9 cellular contexts compared by ENCODE assay signal in the genomic region with DNA sequence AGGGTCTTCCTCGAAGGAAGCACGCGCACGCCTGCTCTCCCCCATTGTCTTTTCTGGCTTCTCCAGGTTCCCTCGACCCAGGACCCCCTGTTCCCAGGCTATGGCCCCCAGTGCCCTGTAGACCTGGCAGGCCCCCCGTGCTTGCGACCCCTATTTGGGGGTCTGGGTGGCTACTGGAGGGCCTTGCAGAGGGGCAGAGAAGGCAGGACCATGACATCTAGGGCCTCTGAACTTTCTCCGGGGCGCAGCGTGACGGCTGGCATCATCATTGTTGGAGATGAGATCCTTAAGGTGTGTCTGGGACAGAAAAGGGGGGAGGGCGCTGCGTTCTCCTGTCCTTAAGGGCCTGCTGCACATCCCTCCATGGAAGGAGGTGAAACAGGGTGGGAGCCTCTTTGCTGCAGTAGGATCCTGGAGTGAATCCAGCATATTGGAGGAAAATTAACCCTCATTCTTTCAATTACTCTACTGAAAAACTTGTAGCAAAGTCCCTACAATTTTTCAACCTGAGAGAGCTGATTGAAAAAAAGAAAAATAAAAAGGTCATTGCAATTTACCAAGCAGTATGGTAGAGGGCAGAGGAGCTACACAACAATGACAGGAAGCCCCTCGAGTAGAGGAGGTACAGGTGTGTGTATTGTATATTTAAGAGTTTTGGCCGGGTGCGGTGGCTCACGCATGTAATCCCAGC. TPM values are rescaled to one million over a fixed set of nuclear protein-coding genes. Genes with fewer than 3 reads are reported as not detected.
DNase-seq lines count a peak whose midpoint lies in the region; ATAC-seq, FAIRE-seq and TF ChIP-seq lines count a peak whose summit lies in the region.
"Had no signal": no experiment of that assay in that cellular context is flagged by ENCODE, and none has a peak within 500 bp of the region (broad histone marks: within the 10 kb centered on the region; RNA-seq: fewer than 3 reads in every experiment).

No MANE protein-coding gene starts in this region.

- H3K4me3 ChIP-seq in heart left ventricle (peak overlapping the region; percentile 43 to 87 (median 71)), K562 (peak overlapping the region; percentile 60), lung (peak overlapping the region; percentile 82), uterus (peak overlapping the region; percentile 62 to 80)

- H3K4me1 ChIP-seq in heart left ventricle (peaks cover 3 to 28% (median 14%) of the 10 kb centered on the region in 12 donors), K562 (replicated peaks in 1 of 2; ENCODE audit: control insufficient read depth in 2 of 2, insufficient read depth in 2 of 2, low read length in 2 of 2) (peaks cover 5 to 34% of the 10 kb centered on the region in 2 experiments; a peak in 4 of 5 replicates), lung (ENCODE audit: control insufficient read depth in 2 of 2, insufficient read depth in 2 of 2, low read length in 2 of 2) (peaks cover 6 to 10% of the 10 kb centered on the region in 2 donors), uterus (peaks cover 0 to 10% of the 10 kb centered on the region in 2 donors)

- no peak overlapping the region for H2AFZ ChIP-seq in K562 (ENCODE audit: low read depth, low read length)

- H3K27ac ChIP-seq in heart left ventricle (peak overlapping the region in 10 of 12 donors; percentile 48 to 82 (median 74)), K562 (ENCODE audit: extremely low read depth, low read depth, low read length) (peak overlapping the region; percentile 74), lung (ENCODE audit: low read depth in 1 of 2, low read length in 1 of 2) (peak overlapping the region; percentile 62 to 76), uterus (peak overlapping the region; percentile 75 to 77)

- DNase-seq in heart left ventricle = no peak
- no peak for DNase-seq in left cardiac atrium
- DNase-seq in K562 (ENCODE audit: extremely low read depth in 1 of 4, low spot score in 3 of 4) = peak in 1 of 4 experiments; percentile 45
- DNase-seq in lung (ENCODE audit: low spot score) = no peak
- DNase-seq in uterus = no peak
- DNase-seq in G401 (ENCODE audit: low spot score) = no peak
- DNase-seq in stimulated activated CD8-positive, alpha-beta memory T cell treated with anti-CD3 and anti-CD28 coated beads, Interleukin-4, amount 100 ng/mL, for 48 hours = no peak
- DNase-seq in ecto neural progenitor cell (ENCODE audit: low spot score) = no peak

- TF ChIP-seq EP300 in K562 (IDR thresholded peaks at IDR 0.05; ENCODE audit: low read length) = no peak

- CTCF ChIA-PET in K562 (lab: Yijun Ruan, JAX; ENCODE audit: low intra/inter-chr PET ratio) = interaction anchor here (1.1 kb wide), 1 partner anchor 34 kb away, joined by 3 read pairs; no protein-coding TSS in a partner anchor

- H3K9me1 ChIP-seq in K562 (ENCODE audit: control insufficient read depth, insufficient read depth, low read length) = no peaks in the 10 kb centered on the region

- BruUV-seq in K562 (replicated peaks; lab: Mats Ljungman, UMichigan) = no TSS peak

- 15 to 20% (median 17%) methylated on average over 12 to 17 of the region's 17 CpGs for WGBS in heart left ventricle, 4 donors
- WGBS in K562 (ENCODE audit: insufficient coverage, low coverage, missing lambda C conversion rate) = 0% methylated on average over 17 of the region's 17 CpGs
- 17 to 20% methylated on average over 17 of the region's 17 CpGs for WGBS in lung, 2 donors

- in situ Hi-C loops in K562 (cut with MboI) (no loop called here), G401 (cut with HindIII; ENCODE audit: low sequenced_read_pairs) (no loop called here)

- peaks cover 76% of the 10 kb centered on the region for H3K79me2 ChIP-seq in K562 (ENCODE audit: control insufficient read depth, insufficient read depth, low read length)

- peak overlapping the region; percentile 83 to 93 for H3K9ac ChIP-seq in K562 (ENCODE audit: insufficient read depth in 1 of 2, low read depth in 2 of 2, low read length in 2 of 2)

- no peaks in the 10 kb centered on the region for H3K9me3 ChIP-seq in heart left ventricle
- no peaks in the 10 kb centered on the region for H3K9me3 ChIP-seq in K562 (replicated peaks; ENCODE audit: control insufficient read depth, insufficient read depth, low read depth, low read length)
- H3K9me3 ChIP-seq in lung (ENCODE audit: control insufficient read depth in 2 of 2, insufficient read depth in 1 of 2, low read length in 1 of 2) = no peaks in the 10 kb centered on the region
- no peaks in the 10 kb centered on the region for H3K9me3 ChIP-seq in uterus

- ATAC-seq in heart left ventricle (no peak), left cardiac atrium (no peak), K562 (peak; percentile 24), lung (ENCODE audit: insufficient read depth, low FRiP score) (no peak)

- TF ChIP-seq POLR2A in heart left ventricle (IDR thresholded peaks at IDR 0.05) = no peak
- TF ChIP-seq POLR2A in K562 (conservative IDR thresholded peaks at IDR 0.05) = no peak
- no peak for TF ChIP-seq POLR2A in uterus (IDR thresholded peaks at IDR 0.05)

- intact Hi-C loops in heart left ventricle (cut with DNase I) (loop anchor here in 3 of 10 donors (1.0 to 2.0 kb wide), 3 partner anchors 10 to 17 kb away; partner anchors contain the start of gene CKS1B (in 1 of the 3)), left cardiac atrium (cut with DNase I) (no loop called here), K562 (cut with micrococcal nuclease) (no loop called here), uterus (cut with DNase I; ENCODE audit: low total_unique reads) (no loop called here)

- H4K20me1 ChIP-seq in K562 (replicated peaks; ENCODE audit: control insufficient read depth, insufficient read depth, low read length) = no peaks in the 10 kb centered on the region; the same call in 1 of the 2 replicates

- no peak for FAIRE-seq in K562 (lab: Jason Lieb, UNC)

- H3K36me3 ChIP-seq in heart left ventricle = peaks cover 0 to 32% (median 22%) of the 10 kb centered on the region in 9 donors
- peaks cover 46% of the 10 kb centered on the region for H3K36me3 ChIP-seq in K562 (ENCODE audit: control insufficient read depth, insufficient read depth, low read length)
- peaks cover 0 to 19% of the 10 kb centered on the region in 2 donors for H3K36me3 ChIP-seq in lung (ENCODE audit: control insufficient read depth in 2 of 2, insufficient read depth in 2 of 2, low read length in 2 of 2)
- H3K36me3 ChIP-seq in uterus = no peaks in the 10 kb centered on the region

- H3K27me3 ChIP-seq in heart left ventricle (no peaks in the 10 kb centered on the region), K562 (ENCODE audit: control insufficient read depth in 2 of 2, insufficient read depth in 2 of 2, low read length in 2 of 2) (no peaks in the 10 kb centered on the region), lung (ENCODE audit: control insufficient read depth, insufficient read depth) (no peaks in the 10 kb centered on the region), uterus (no peaks in the 10 kb centered on the region)

- 0 out of 4 replicates have a peak, but pooled peaks of 1 of the 2 experiments have one; percentile 9 for TF ChIP-seq RAD21 in K562 (CRISPR knock-in tag; conservative IDR thresholded peaks at IDR 0.05 in 1 of 2, IDR thresholded peaks at IDR 0.05 in 1 of 2)

- peak overlapping the region; percentile 85 for H3K4me2 ChIP-seq in K562 (ENCODE audit: insufficient read depth, low read length)

- POLR2A ChIA-PET in K562 (lab: Yijun Ruan, JAX) = interaction anchor here (0.5 to 4.7 kb wide), 10 partner anchors 12 to 1607 kb away, joined by 3 to 80 read pairs (median 4); partner anchors contain the start of genes CKS1B, LENEP, PBXIP1 and SHC1

- TF ChIP-seq CTCF in heart left ventricle (IDR thresholded peaks at IDR 0.05) (no peak), K562 (IDR thresholded peaks at IDR 0.05 in 2 of 3, conservative IDR thresholded peaks at IDR 0.05 in 1 of 3; ENCODE audit: insufficient read depth in 2 of 3, low read depth in 1 of 3, low read length in 3 of 3) (peak in 1 of 3 experiments; percentile 25; a peak in 2 of 6 replicates), lung (IDR thresholded peaks at IDR 0.05; ENCODE audit: control extremely low read depth, extremely low read depth) (no peak), uterus (IDR thresholded peaks at IDR 0.05) (no peak)

RNA-seq across cellular contexts. Expression of gene FLAD1, which starts 0.8 kb away (rescaled TPM):
- total RNA-seq in heart left ventricle (10 to 100 TPM; 19.4 to 35.0 (median 27.4) TPM), left cardiac atrium (10 to 100 TPM; 25.9 to 30.8 TPM), K562 (2014; rRNA removed) (67.0 and 87.6 TPM in 2 replicates), K562 (2014; rRNA removed; fragmentation: Illumina TruSeq; extraction: Trizol) (41.3 and 56.1 TPM in 2 replicates), K562 (2015; rRNA removed; fragmentation: Illumina TruSeq; extraction: Trizol) (65.8 and 68.6 TPM in 2 replicates), K562 (2021) (74.4 and 79.8 TPM in 2 replicates), lung (10 to 100 TPM; 10.9 to 37.0 TPM), uterus (10 to 100 TPM; 12.6 to 33.8 (median 20.7) TPM)
- polyA plus RNA-seq in heart left ventricle (10 to 100 TPM; 22.3 to 50.7 TPM), K562 (2011; rRNA removed) (61.2 and 75.6 TPM in 2 replicates), K562 (2014; fragmentation: Illumina TruSeq; extraction: Trizol) (78.8 and 82.3 TPM in 2 replicates), K562 (2014; fragmentation: Nextera tagmentation; extraction: Ambion mirVana) (10 to 100 TPM; 24.9 to 46.7 TPM), K562 (2014; rRNA removed) (85.8 and 98.9 TPM in 2 replicates), lung (10 to 100 TPM; 29.3 to 31.9 TPM)
- 46.3 and 135 TPM in 2 replicates for total RNA-seq in K562 (2011; cell fraction: chromatin; rRNA removed; ENCODE audit: low replicate concordance)
- 130 and 141 TPM in 2 replicates for total RNA-seq in K562 (2011; cell fraction: nucleolus; rRNA removed)
- 76.0 and 76.6 TPM in 2 replicates for total RNA-seq in K562 (2011; cell fraction: nucleoplasm; rRNA removed)
- 82.9 and 126 TPM in 2 replicates for polyA plus RNA-seq in K562 (2011; cell fraction: cytosol; rRNA removed)
- polyA plus RNA-seq in K562 (2011; cell fraction: nucleus; rRNA removed) = 209 and 292 TPM in 2 replicates
- polyA plus RNA-seq in K562 (2012) = 54.0 and 57.9 TPM in 2 replicates
- polyA minus RNA-seq in K562 (2011; rRNA and poly(A)+ RNA removed) = 50.8 and 69.7 TPM in 2 replicates
- 40.4 and 52.6 TPM in 2 replicates for polyA minus RNA-seq in K562 (2011; cell fraction: cytosol; rRNA and poly(A)+ RNA removed)
- 49.7 and 53.7 TPM in 2 replicates for polyA minus RNA-seq in K562 (2011; cell fraction: nucleus; rRNA and poly(A)+ RNA removed)
- 39.9 and 49.4 TPM in 2 replicates for total RNA-seq in G401 (2014; rRNA removed; shearing (Covaris generic))

RNA-seq across cellular contexts. Expression of gene CKS1B, which starts 9.4 kb away (rescaled TPM):
- total RNA-seq in heart left ventricle (10 to 100 TPM; 11.0 to 30.0 (median 16.7) TPM), left cardiac atrium (10 to 100 TPM; 26.9 to 33.8 TPM), K562 (2014; rRNA removed) (215 and 262 TPM in 2 replicates), K562 (2014; rRNA removed; fragmentation: Illumina TruSeq; extraction: Trizol) (364 and 410 TPM in 2 replicates), K562 (2015; rRNA removed; fragmentation: Illumina TruSeq; extraction: Trizol) (269 and 292 TPM in 2 replicates), K562 (2021) (256 and 270 TPM in 2 replicates), lung (10 to 100 TPM; 22.3 to 33.6 TPM), uterus (10 to 100 TPM; 14.1 to 52.7 (median 22.8) TPM)
- polyA plus RNA-seq in heart left ventricle (10 to 100 TPM in 1 of 2 donors, 1 to 10 TPM in 1; 6.8 to 48.9 TPM), K562 (2011; rRNA removed) (754 and 835 TPM in 2 replicates), K562 (2014; fragmentation: Illumina TruSeq; extraction: Trizol) (611 and 624 TPM in 2 replicates), K562 (2014; fragmentation: Nextera tagmentation; extraction: Ambion mirVana) (1,000 to 10,000 TPM; 1,039 to 1,103 TPM), K562 (2014; rRNA removed) (460 and 477 TPM in 2 replicates), lung (10 to 100 TPM; 26.9 to 38.2 TPM)
- total RNA-seq in K562 (2011; cell fraction: chromatin; rRNA removed; ENCODE audit: low replicate concordance) = 61.9 and 74.9 TPM in 2 replicates
- total RNA-seq in K562 (2011; cell fraction: nucleolus; rRNA removed) = 70.0 and 71.3 TPM in 2 replicates
- 120 and 182 TPM in 2 replicates for total RNA-seq in K562 (2011; cell fraction: nucleoplasm; rRNA removed)
- polyA plus RNA-seq in K562 (2011; cell fraction: cytosol; rRNA removed) = 831 and 1,136 TPM in 2 replicates
- polyA plus RNA-seq in K562 (2011; cell fraction: nucleus; rRNA removed) = 223 and 387 TPM in 2 replicates
- 544 and 581 TPM in 2 replicates for polyA plus RNA-seq in K562 (2012)
- polyA minus RNA-seq in K562 (2011; rRNA and poly(A)+ RNA removed) = 383 and 393 TPM in 2 replicates
- polyA minus RNA-seq in K562 (2011; cell fraction: cytosol; rRNA and poly(A)+ RNA removed) = 80.9 and 85.6 TPM in 2 replicates
- polyA minus RNA-seq in K562 (2011; cell fraction: nucleus; rRNA and poly(A)+ RNA removed) = 24.2 and 63.2 TPM in 2 replicates
- total RNA-seq in G401 (2014; rRNA removed; shearing (Covaris generic)) = 187 and 192 TPM in 2 replicates

RNA-seq across cellular contexts. Expression of gene LENEP, which starts 9.5 kb away (rescaled TPM):
- total RNA-seq in heart left ventricle (not detected), left cardiac atrium (not detected), K562 (2014; rRNA removed) (0.24 and 0.86 TPM in 2 replicates), K562 (2014; rRNA removed; fragmentation: Illumina TruSeq; extraction: Trizol) (0.47 TPM in 1 of 2 replicates, not detected in the other), K562 (2015; rRNA removed; fragmentation: Illumina TruSeq; extraction: Trizol) (0.45 and 0.87 TPM in 2 replicates), K562 (2021) (0.56 TPM in 1 of 2 replicates, not detected in the other), lung (under 1 TPM in 1 of 2 donors, not detected in 1; 0.89 TPM), uterus (under 1 TPM in 1 of 4 donors, not detected in 3; 0.83 TPM)
- polyA plus RNA-seq in heart left ventricle (not detected), K562 (2011; rRNA removed) (not detected in 2 replicates), K562 (2014; fragmentation: Illumina TruSeq; extraction: Trizol) (not detected in 2 replicates), K562 (2014; fragmentation: Nextera tagmentation; extraction: Ambion mirVana) (not detected), K562 (2014; rRNA removed) (0.23 and 0.35 TPM in 2 replicates), lung (under 1 TPM in 1 of 2 donors, not detected in 1; 0.31 TPM)
- 4.5 and 15.4 TPM in 2 replicates for total RNA-seq in K562 (2011; cell fraction: chromatin; rRNA removed; ENCODE audit: low replicate concordance)
- total RNA-seq in K562 (2011; cell fraction: nucleolus; rRNA removed) = 2.9 and 8.3 TPM in 2 replicates
- total RNA-seq in K562 (2011; cell fraction: nucleoplasm; rRNA removed) = 7.6 and 10.0 TPM in 2 replicates
- polyA plus RNA-seq in K562 (2011; cell fraction: cytosol; rRNA removed) = not detected in 2 replicates
- 1.0 and 1.1 TPM in 2 replicates for polyA plus RNA-seq in K562 (2011; cell fraction: nucleus; rRNA removed)
- polyA plus RNA-seq in K562 (2012) = 0.17 and 0.59 TPM in 2 replicates
- 1.4 and 3.2 TPM in 2 replicates for polyA minus RNA-seq in K562 (2011; rRNA and poly(A)+ RNA removed)
- polyA minus RNA-seq in K562 (2011; cell fraction: cytosol; rRNA and poly(A)+ RNA removed) = not detected in 2 replicates
- polyA minus RNA-seq in K562 (2011; cell fraction: nucleus; rRNA and poly(A)+ RNA removed) = 1.1 and 3.6 TPM in 2 replicates
- total RNA-seq in G401 (2014; rRNA removed; shearing (Covaris generic)) = 0.74 TPM in 1 of 2 replicates, not detected in the other
- total RNA-seq: left lobe of liver had no signal

RNA-seq across cellular contexts. Expression of gene SHC1, which starts 13.4 kb away (rescaled TPM):
- total RNA-seq in heart left ventricle (100 to 1,000 TPM in 1 of 9 donors, 10 to 100 TPM in 8; 38.8 to 115 (median 62.4) TPM), left cardiac atrium (100 to 1,000 TPM in 1 of 2 donors, 10 to 100 TPM in 1; 88.7 to 102 TPM), K562 (2014; rRNA removed) (51.9 and 57.2 TPM in 2 replicates), K562 (2014; rRNA removed; fragmentation: Illumina TruSeq; extraction: Trizol) (34.1 and 35.4 TPM in 2 replicates), K562 (2015; rRNA removed; fragmentation: Illumina TruSeq; extraction: Trizol) (34.4 and 35.9 TPM in 2 replicates), K562 (2021) (66.4 and 68.4 TPM in 2 replicates), lung (100 to 1,000 TPM in 1 of 2 donors, 10 to 100 TPM in 1; 67.6 to 136 TPM), uterus (100 to 1,000 TPM in 2 of 4 donors, 10 to 100 TPM in 2; 93.5 to 149 (median 101) TPM)
- polyA plus RNA-seq in heart left ventricle (10 to 100 TPM; 23.6 to 93.7 TPM), K562 (2011; rRNA removed) (64.8 and 81.2 TPM in 2 replicates), K562 (2014; fragmentation: Illumina TruSeq; extraction: Trizol) (93.7 and 113 TPM in 2 replicates), K562 (2014; fragmentation: Nextera tagmentation; extraction: Ambion mirVana) (1 to 10 TPM; 4.1 to 5.4 TPM), K562 (2014; rRNA removed) (57.7 and 58.0 TPM in 2 replicates), lung (100 to 1,000 TPM in 1 of 2 donors, 10 to 100 TPM in 1; 76.5 to 111 TPM)
- 85.7 and 174 TPM in 2 replicates for total RNA-seq in K562 (2011; cell fraction: chromatin; rRNA removed; ENCODE audit: low replicate concordance)
- 69.6 and 76.4 TPM in 2 replicates for total RNA-seq in K562 (2011; cell fraction: nucleolus; rRNA removed)
- total RNA-seq in K562 (2011; cell fraction: nucleoplasm; rRNA removed) = 94.4 and 106 TPM in 2 replicates
- 63.5 and 90.8 TPM in 2 replicates for polyA plus RNA-seq in K562 (2011; cell fraction: cytosol; rRNA removed)
- polyA plus RNA-seq in K562 (2011; cell fraction: nucleus; rRNA removed) = 143 and 200 TPM in 2 replicates
- 57.8 and 71.5 TPM in 2 replicates for polyA plus RNA-seq in K562 (2012)
- 45.0 and 49.1 TPM in 2 replicates for polyA minus RNA-seq in K562 (2011; rRNA and poly(A)+ RNA removed)
- polyA minus RNA-seq in K562 (2011; cell fraction: cytosol; rRNA and poly(A)+ RNA removed) = 30.6 and 37.4 TPM in 2 replicates
- 22.3 and 27.7 TPM in 2 replicates for polyA minus RNA-seq in K562 (2011; cell fraction: nucleus; rRNA and poly(A)+ RNA removed)
- 204 and 265 TPM in 2 replicates for total RNA-seq in G401 (2014; rRNA removed; shearing (Covaris generic))

RNA-seq across cellular contexts. Expression of gene ZBTB7B, which starts 18.7 kb away (rescaled TPM):
- total RNA-seq in heart left ventricle (10 to 100 TPM; 29.5 to 80.0 (median 46.6) TPM), left cardiac atrium (10 to 100 TPM; 49.6 to 52.6 TPM), K562 (2014; rRNA removed) (31.3 and 40.6 TPM in 2 replicates), K562 (2014; rRNA removed; fragmentation: Illumina TruSeq; extraction: Trizol) (6.7 and 6.9 TPM in 2 replicates), K562 (2015; rRNA removed; fragmentation: Illumina TruSeq; extraction: Trizol) (21.9 and 23.3 TPM in 2 replicates), K562 (2021) (46.5 and 48.2 TPM in 2 replicates), lung (10 to 100 TPM; 41.9 to 83.3 TPM), uterus (10 to 100 TPM in 2 of 4 donors, 1 to 10 TPM in 2; 3.8 to 53.4 (median 11.9) TPM)
- polyA plus RNA-seq in heart left ventricle (100 to 1,000 TPM in 1 of 2 donors, 10 to 100 TPM in 1; 39.2 to 103 TPM), K562 (2011; rRNA removed) (15.2 and 22.8 TPM in 2 replicates), K562 (2014; fragmentation: Illumina TruSeq; extraction: Trizol) (13.5 and 25.7 TPM in 2 replicates), K562 (2014; fragmentation: Nextera tagmentation; extraction: Ambion mirVana) (under 1 TPM; 0.04 to 0.08 TPM), K562 (2014; rRNA removed) (23.2 and 28.7 TPM in 2 replicates), lung (10 to 100 TPM; 52.6 to 57.8 TPM)
- total RNA-seq in K562 (2011; cell fraction: chromatin; rRNA removed; ENCODE audit: low replicate concordance) = 24.5 and 77.3 TPM in 2 replicates
- 49.9 and 53.4 TPM in 2 replicates for total RNA-seq in K562 (2011; cell fraction: nucleolus; rRNA removed)
- total RNA-seq in K562 (2011; cell fraction: nucleoplasm; rRNA removed) = 27.5 and 32.6 TPM in 2 replicates
- polyA plus RNA-seq in K562 (2011; cell fraction: cytosol; rRNA removed) = 27.8 and 66.6 TPM in 2 replicates
- polyA plus RNA-seq in K562 (2011; cell fraction: nucleus; rRNA removed) = 47.1 and 101 TPM in 2 replicates
- polyA plus RNA-seq in K562 (2012) = 26.0 and 38.2 TPM in 2 replicates
- polyA minus RNA-seq in K562 (2011; rRNA and poly(A)+ RNA removed) = 7.6 and 11.9 TPM in 2 replicates
- polyA minus RNA-seq in K562 (2011; cell fraction: cytosol; rRNA and poly(A)+ RNA removed) = 23.4 and 28.6 TPM in 2 replicates
- 19.5 and 20.4 TPM in 2 replicates for polyA minus RNA-seq in K562 (2011; cell fraction: nucleus; rRNA and poly(A)+ RNA removed)
- total RNA-seq in G401 (2014; rRNA removed; shearing (Covaris generic)) = 30.6 and 33.0 TPM in 2 replicates
